ENCODE assay signal across 9 cellular contexts in the genomic region with DNA sequence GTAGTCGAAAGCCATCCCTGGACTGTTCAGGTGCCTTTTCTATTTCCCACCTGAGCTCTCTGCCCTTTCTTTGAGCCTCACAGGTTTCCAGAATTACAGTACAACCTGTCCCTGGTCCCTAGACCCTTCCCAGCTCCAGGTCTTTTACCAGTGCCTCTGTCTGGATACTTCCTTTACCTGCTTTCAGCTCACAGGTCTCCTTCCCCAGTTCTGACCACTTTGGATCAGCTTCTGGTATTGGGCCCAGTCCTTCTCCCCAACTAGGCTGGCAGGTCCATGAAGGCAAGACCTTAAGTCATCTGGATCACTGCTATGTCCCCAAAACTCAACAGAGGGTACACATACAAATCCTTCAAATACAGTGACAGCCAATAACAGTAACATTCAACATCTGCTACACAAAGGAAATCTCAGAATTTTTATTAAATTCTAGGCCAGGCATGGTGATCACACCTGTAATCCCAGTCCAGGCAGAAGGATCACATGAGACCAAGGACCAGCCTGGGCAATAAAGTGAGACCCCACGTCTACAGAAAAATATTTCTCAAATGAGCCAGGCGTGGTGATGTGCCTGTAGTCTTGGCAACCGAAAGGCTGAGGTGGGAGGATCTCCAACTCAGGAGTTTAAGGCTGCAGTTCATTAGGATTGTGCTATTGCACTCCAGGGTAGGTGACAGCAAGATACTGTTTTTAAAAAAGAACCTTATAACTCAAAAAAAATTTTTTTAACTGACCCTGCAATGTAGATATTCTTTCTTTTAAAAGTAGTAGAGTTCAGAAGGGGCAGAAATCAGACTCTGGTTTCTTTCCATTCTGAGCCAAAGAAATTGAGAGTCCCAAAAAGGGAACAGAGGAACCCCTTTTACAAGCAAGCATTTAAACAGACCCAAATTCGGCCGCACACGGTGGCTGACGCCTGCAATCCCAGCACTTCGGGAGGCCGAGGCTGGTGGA. TPM values are rescaled to one million over a fixed set of nuclear protein-coding genes. Genes with fewer than 3 reads are reported as not detected.
A peak's percentile ranks its signal among the peaks of the same experiment; 100 is the strongest.
DNase-seq lines count a peak whose midpoint lies in the region; ATAC-seq and TF ChIP-seq lines count a peak whose summit lies in the region.
"Had no signal": no experiment of that assay in that cellular context is flagged by ENCODE, and none has a peak within 500 bp of the region (broad histone marks: within the 10 kb centered on the region; RNA-seq: fewer than 3 reads in every experiment).

No MANE protein-coding gene starts in this region.

- H3K9me3 ChIP-seq in mesodermal cell (ENCODE audit: control insufficient read depth, low read length) = no peaks in the 10 kb centered on the region

- POLR2A ChIA-PET in MCF 10A (lab: Yijun Ruan, JAX) = interaction anchor here (0.6 to 5.1 kb wide), 24 partner anchors 8 to 554 kb away, joined by 3 to 107 read pairs (median 13); a partner anchor contains a TSS

- H3K27ac Mint-ChIP-seq in MCF 10A (ENCODE audit: low read depth, unreplicated experiment) = peak overlapping the region; percentile 95

- H3K36me3 Mint-ChIP-seq in MCF 10A (ENCODE audit: insufficient read depth, unreplicated experiment) = peaks cover 68% of the 10 kb centered on the region

- H3K4me3 ChIP-seq in HL-60 (replicated peaks; ENCODE audit: insufficient read depth, low read length) = peak overlapping the region; percentile 55
- H3K4me3 ChIP-seq in mesodermal cell (ENCODE audit: extremely low read depth, insufficient read depth, low read length, poor library complexity, severe bottlenecking) = peak overlapping the region; percentile 100

- H3K4me1 Mint-ChIP-seq in MCF 10A (ENCODE audit: insufficient read depth, unreplicated experiment) = peaks cover 8% of the 10 kb centered on the region

- ATAC-seq in HG03045 (IDR thresholded peaks at IDR 0.05; ENCODE audit: unreplicated experiment) (no peak), GM19351 (IDR thresholded peaks at IDR 0.05; ENCODE audit: unreplicated experiment) (no peak)

- H3K27me3 Mint-ChIP-seq in MCF 10A (ENCODE audit: insufficient read depth, unreplicated experiment) = no peaks in the 10 kb centered on the region

- CTCF ChIA-PET in MCF 10A (lab: Yijun Ruan, JAX) = interaction anchor here (0.7 to 2.0 kb wide), 6 partner anchors 10 to 99 kb away, joined by 3 to 8 read pairs (median 5); a partner anchor contains a TSS

- BruUV-seq in MCF 10A (replicated peaks; lab: Mats Ljungman, UMichigan) = no TSS peak

- DNase-seq in HL-60 (ENCODE audit: low read depth in 1 of 2, low spot score in 1 of 2) (no peak), MCF 10A (ENCODE audit: unreplicated experiment) (no peak), SK-N-DZ (ENCODE audit: low spot score) (no peak)
- no peak for DNase-seq in stimulated activated CD4-positive, alpha-beta T cell treated with anti-CD3 and anti-CD28 coated beads, Interleukin-1b, Interleukin-23, amount 100 ng/mL, for 48 hours
- DNase-seq: NCI-H1417 treated with DMSO at 0.1 percent for 48 hours had no signal

- H3K27ac ChIP-seq in 22Rv1 = peak overlapping the region; percentile 85
- peak overlapping the region; percentile 88 for H3K27ac ChIP-seq in HL-60 (replicated peaks)
- peak overlapping the region; percentile 49 for H3K27ac ChIP-seq in mesodermal cell (ENCODE audit: low read depth, low read length, severe bottlenecking)

- WGBS in mesodermal cell (ENCODE audit: insufficient coverage in 2 of 2), 2 experiments = 56 to 68% methylated on average over 9 to 10 of the region's 10 CpGs

- peaks cover 33% of the 10 kb centered on the region for H3K36me3 ChIP-seq in mesodermal cell (ENCODE audit: control insufficient read depth, insufficient read depth, low read length)

- peaks cover 24% of the 10 kb centered on the region for H3K4me1 ChIP-seq in mesodermal cell (ENCODE audit: control insufficient read depth, insufficient read depth, low read length, poor library complexity, severe bottlenecking)

- H3K4me3 Mint-ChIP-seq in MCF 10A (ENCODE audit: unreplicated experiment) = peak overlapping the region; percentile 81

- H3K9me3 Mint-ChIP-seq in MCF 10A (ENCODE audit: unreplicated experiment) = no peaks in the 10 kb centered on the region

- TF ChIP-seq CTCF in 22Rv1 (IDR thresholded peaks at IDR 0.05) (no peak), HL-60 (IDR thresholded peaks at IDR 0.05; ENCODE audit: insufficient read depth, low read length) (no peak), MCF 10A (IDR thresholded peaks at IDR 0.05; ENCODE audit: unreplicated experiment) (no peak)

- intact Hi-C loops in MCF 10A (cut with micrococcal nuclease) = no loop called here

- H3K27me3 ChIP-seq in HL-60 (ENCODE audit: insufficient read depth, poor library complexity, severe bottlenecking) = no peaks in the 10 kb centered on the region

RNA-seq across cellular contexts. Expression of a gene that starts 1.3 kb away (rescaled TPM):
- total RNA-seq in MCF 10A (2022) = 2,837 and 2,909 TPM in 2 replicates
- 2,563 TPM for polyA plus RNA-seq in mesodermal cell (2013, experiment 1 of 2)
- polyA plus RNA-seq in mesodermal cell (2013, experiment 2 of 2) = 2,222 TPM
- 33.7 and 54.4 TPM in 2 replicates for polyA plus RNA-seq in SK-N-DZ (2014; cell fraction: cytosol; rRNA removed)
- 34.5 and 39.1 TPM in 2 replicates for polyA plus RNA-seq in SK-N-DZ (2014; cell fraction: nucleus; rRNA removed)

RNA-seq across cellular contexts. Expression of a gene that starts 11.0 kb away (rescaled TPM):
- 122 and 165 TPM in 2 replicates for total RNA-seq in MCF 10A (2022)
- 105 TPM for polyA plus RNA-seq in mesodermal cell (2013, experiment 1 of 2)
- polyA plus RNA-seq in mesodermal cell (2013, experiment 2 of 2) = 91.6 TPM
- polyA plus RNA-seq in SK-N-DZ (2014; cell fraction: cytosol; rRNA removed) = 49.9 and 56.0 TPM in 2 replicates
- polyA plus RNA-seq in SK-N-DZ (2014; cell fraction: nucleus; rRNA removed) = 101 and 105 TPM in 2 replicates

RNA-seq across cellular contexts. Expression of a gene that starts 21.9 kb away (rescaled TPM):
- 19.2 and 19.6 TPM in 2 replicates for total RNA-seq in MCF 10A (2022)
- polyA plus RNA-seq in mesodermal cell (2013, experiment 1 of 2) = 49.7 TPM
- polyA plus RNA-seq in mesodermal cell (2013, experiment 2 of 2) = 42.2 TPM
- 6.1 and 6.7 TPM in 2 replicates for polyA plus RNA-seq in SK-N-DZ (2014; cell fraction: cytosol; rRNA removed)
- 45.7 and 55.9 TPM in 2 replicates for polyA plus RNA-seq in SK-N-DZ (2014; cell fraction: nucleus; rRNA removed)

RNA-seq across cellular contexts. Expression of a gene that starts 27.8 kb away (rescaled TPM):
- 83.7 and 98.4 TPM in 2 replicates for total RNA-seq in MCF 10A (2022)
- 19.8 TPM for polyA plus RNA-seq in mesodermal cell (2013, experiment 1 of 2)
- 13.8 TPM for polyA plus RNA-seq in mesodermal cell (2013, experiment 2 of 2)
- 0.05 and 0.12 TPM in 2 replicates for polyA plus RNA-seq in SK-N-DZ (2014; cell fraction: cytosol; rRNA removed)
- 0.25 and 3.2 TPM in 2 replicates for polyA plus RNA-seq in SK-N-DZ (2014; cell fraction: nucleus; rRNA removed)

RNA-seq across cellular contexts. Expression of a gene that starts 43.2 kb away (rescaled TPM):
- total RNA-seq in MCF 10A (2022) = 24.3 and 31.7 TPM in 2 replicates
- 20.7 TPM for polyA plus RNA-seq in mesodermal cell (2013, experiment 1 of 2)
- 17.8 TPM for polyA plus RNA-seq in mesodermal cell (2013, experiment 2 of 2)
- polyA plus RNA-seq in SK-N-DZ (2014; cell fraction: cytosol; rRNA removed) = 22.6 and 23.4 TPM in 2 replicates
- 5.6 and 6.3 TPM in 2 replicates for polyA plus RNA-seq in SK-N-DZ (2014; cell fraction: nucleus; rRNA removed)
